In the genomic region with DNA sequence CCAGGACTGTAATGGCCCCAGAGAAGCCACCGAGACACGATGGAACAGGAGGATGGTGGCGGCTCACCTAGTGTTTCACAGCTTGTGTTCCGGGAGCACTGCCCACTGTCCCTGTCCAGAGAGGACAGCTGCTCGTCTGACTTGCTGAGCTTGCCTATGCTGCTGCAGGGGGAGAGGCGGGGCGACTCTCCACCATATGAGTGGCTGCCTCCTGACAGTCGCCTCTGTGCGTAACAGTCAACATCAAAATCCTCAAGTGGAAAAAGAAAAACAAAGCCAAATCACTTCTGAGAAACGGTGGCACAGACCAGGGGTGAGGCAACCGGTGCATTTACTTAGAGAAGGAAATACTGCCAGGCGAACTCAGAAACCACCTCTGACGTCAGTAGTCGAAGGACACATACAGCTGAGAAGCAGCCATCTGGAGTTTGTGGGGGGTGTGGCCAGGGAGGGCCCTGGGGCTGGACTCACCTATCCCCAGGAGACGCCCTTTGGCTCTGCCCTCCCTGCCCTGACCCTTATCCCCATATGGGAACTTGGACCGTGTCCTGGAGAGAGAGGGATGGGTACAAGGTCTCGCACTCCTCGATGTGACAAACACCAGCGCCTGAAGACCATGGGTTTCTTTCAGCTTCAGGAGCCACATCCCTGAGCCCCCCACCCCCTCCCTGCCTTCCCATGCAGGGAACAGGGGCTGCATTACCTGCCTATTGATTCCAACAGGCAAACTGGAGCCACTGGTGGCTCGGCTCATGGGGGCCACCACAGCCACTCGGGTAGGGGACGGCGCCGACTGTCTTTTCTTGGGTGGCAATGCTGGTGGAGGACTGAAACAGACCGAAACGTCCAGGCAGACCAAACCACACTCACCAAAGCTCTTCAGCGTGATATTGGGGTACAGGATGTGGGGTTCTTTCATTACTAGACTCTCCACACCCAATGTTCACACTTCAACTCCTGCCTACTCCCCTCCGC, we compare ENCODE assay signal across 8 cellular contexts.
DNase-seq lines count a peak whose midpoint lies in the region; ATAC-seq and TF ChIP-seq lines count a peak whose summit lies in the region.

No MANE protein-coding gene starts in this region.

- peaks cover 57% of the 10 kb centered on the region for H3K36me3 Mint-ChIP-seq in endothelial cell (ENCODE audit: low read depth, unreplicated experiment)

- H3K27me3 ChIP-seq in gastrocnemius medialis, result no peaks in the 10 kb centered on the region

- in situ Hi-C loops in gastrocnemius medialis (cut with MboI; ENCODE audit: low sequenced_read_pairs in 4 of 4), result no loop called here

- H3K4me3 ChIP-seq in gastrocnemius medialis, result no peak overlapping the region

- peak overlapping the region; percentile 88 to 93 (median 90) for H3K27ac ChIP-seq in gastrocnemius medialis

- H3K4me1 Mint-ChIP-seq in endothelial cell (ENCODE audit: unreplicated experiment), result peaks cover 26% of the 10 kb centered on the region

- DNase-seq in NCI-H82 (lab: John Stamatoyannopoulos, UW), result peak; percentile 15
- DNase-seq in NCI-H82 treated with DMSO at 0.1 percent for 48 hours (lab: John Stamatoyannopoulos, UW; ENCODE audit: unreplicated experiment), result no peak
- peak; percentile 53 to 62 for DNase-seq in activated CD4-positive, alpha-beta T cell treated with anti-CD3 and anti-CD28 coated beads for 4 hours
- DNase-seq in endothelial cell (ENCODE audit: low spot score), result no peak
- peak; percentile 89 to 96 for DNase-seq in gastrocnemius medialis
- DNase-seq in EL, result no peak
- DNase-seq in AG08396 (ENCODE audit: low spot score), result no peak
- no peak for DNase-seq in foreskin melanocyte

- intact Hi-C loops in gastrocnemius medialis (cut with DNase I; ENCODE audit: low total_unique reads), result loop anchor here (1.0 kb wide), 2 partner anchors 19 to 22 kb away; no protein-coding TSS in a partner anchor

- H3K4me3 Mint-ChIP-seq in endothelial cell (ENCODE audit: unreplicated experiment), result no peak overlapping the region

- peaks cover 0 to 28% of the 10 kb centered on the region in 2 donors for H3K36me3 ChIP-seq in gastrocnemius medialis

- peak overlapping the region; percentile 36 for H3K27ac Mint-ChIP-seq in endothelial cell (ENCODE audit: unreplicated experiment)

- peaks cover 47 to 50% of the 10 kb centered on the region in 2 donors for H3K4me1 ChIP-seq in gastrocnemius medialis

- TF ChIP-seq CTCF in endothelial cell (IDR thresholded peaks at IDR 0.05; ENCODE audit: unreplicated experiment) (no peak), gastrocnemius medialis (IDR thresholded peaks at IDR 0.05 in 4 of 5, conservative IDR thresholded peaks at IDR 0.05 in 1 of 5) (no peak)

- peak; percentile 54 to 69 for TF ChIP-seq POLR2A in gastrocnemius medialis (IDR thresholded peaks at IDR 0.05)

- peak; percentile 85 to 90 for ATAC-seq in gastrocnemius medialis

- H3K9me3 ChIP-seq in gastrocnemius medialis, result no peaks in the 10 kb centered on the region

- H3K9me3 Mint-ChIP-seq in endothelial cell (ENCODE audit: unreplicated experiment), result no peaks in the 10 kb centered on the region

- H3K27me3 Mint-ChIP-seq in endothelial cell (ENCODE audit: unreplicated experiment), result peaks cover 8% of the 10 kb centered on the region

Comparison
In these comparisons a context has a peak if more than half of its experiments do, and no peak if none do; other contexts are left out.
1. DNase-seq: peak in NCI-H82 (single experiment), activated CD4-positive, alpha-beta T cell treated with anti-CD3 and anti-CD28 coated beads for 4 hours (2 of 2) and gastrocnemius medialis (2 of 2); none in NCI-H82 treated with DMSO at 0.1 percent for 48 hours (single experiment), endothelial cell (single experiment), EL (single experiment), AG08396 (single experiment) and foreskin melanocyte (single experiment).